Comparison of ENCODE assay signal across 21 cellular contexts in the genomic region with DNA sequence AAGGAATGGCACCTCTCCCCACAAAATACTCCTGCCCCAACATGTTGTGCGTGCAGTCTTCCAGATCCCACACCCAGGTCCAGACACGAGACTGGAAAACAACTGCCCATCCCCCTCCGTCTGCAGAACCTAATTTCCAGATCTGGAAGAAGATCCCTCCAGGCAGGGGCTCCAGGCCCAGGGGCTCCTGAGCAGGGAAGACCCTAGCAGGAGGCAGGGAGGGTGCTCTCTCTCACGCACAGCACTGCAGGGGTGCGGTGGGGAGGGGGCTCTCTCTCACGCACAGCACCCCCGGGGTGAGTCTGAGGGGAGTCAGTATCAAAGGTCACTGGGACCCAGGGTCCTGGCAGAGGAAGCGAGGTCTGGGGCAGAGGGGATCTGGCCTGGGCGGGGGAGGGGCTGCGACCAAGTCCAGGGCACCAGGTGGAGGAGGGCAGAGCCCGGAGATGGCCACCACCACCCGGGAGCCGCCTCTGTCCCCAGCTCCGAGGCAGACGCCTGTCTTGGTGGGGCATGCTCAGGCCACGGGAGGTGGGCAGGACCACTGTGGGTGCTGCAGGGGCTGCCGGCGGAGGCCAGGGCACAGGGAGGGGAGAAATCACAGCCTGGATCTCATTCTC. TPM values are rescaled to one million over a fixed set of nuclear protein-coding genes. Genes with fewer than 3 reads are reported as not detected.
DNase-seq lines count a peak whose midpoint lies in the region; ATAC-seq and TF ChIP-seq lines count a peak whose summit lies in the region.
"Had no signal": no experiment of that assay in that cellular context is flagged by ENCODE, and none has a peak within 500 bp of the region (broad histone marks: within the 10 kb centered on the region; RNA-seq: fewer than 3 reads in every experiment).

No MANE protein-coding gene starts in this region.

- dilution Hi-C loops in mammary epithelial cell (cut with HindIII; ENCODE audit: low sequenced_read_pairs), result loop anchor here (5.0 kb wide), 2 partner anchors 41 to 44 kb away; no protein-coding TSS in a partner anchor

- H3K9me3 ChIP-seq in Caco-2 (no peaks in the 10 kb centered on the region), mammary epithelial cell (replicated peaks; ENCODE audit: insufficient read depth, low read length) (no peaks in the 10 kb centered on the region), Peyer's patch (no peaks in the 10 kb centered on the region)

- H3K27me3 ChIP-seq in Caco-2 (replicated peaks; ENCODE audit: control insufficient read depth, insufficient read depth, low read length) (no peaks in the 10 kb centered on the region), HL-60 (ENCODE audit: insufficient read depth, poor library complexity, severe bottlenecking) (no peaks in the 10 kb centered on the region), mammary epithelial cell (ENCODE audit: insufficient read depth, low read length) (no peaks in the 10 kb centered on the region), Peyer's patch (no peaks in the 10 kb centered on the region)
- H3K27me3 ChIP-seq: neural progenitor cell had no signal

- no peak for TF ChIP-seq POLR2A in Peyer's patch (IDR thresholded peaks at IDR 0.05)

- ATAC-seq in HG03565 (IDR thresholded peaks at IDR 0.05; ENCODE audit: unreplicated experiment) (no peak), HG03354 (IDR thresholded peaks at IDR 0.05; ENCODE audit: poor library complexity, severe bottlenecking, unreplicated experiment) (no peak)
- ATAC-seq: activated T-cell treated with anti-CD3 and anti-CD28 coated beads, Interleukin-2, amount 50 U/mL, for 72 hours had no signal

- DNase-seq in Caco-2 (no peak), HL-60 (ENCODE audit: low read depth in 1 of 2, low spot score in 1 of 2) (no peak), mammary epithelial cell (no peak), islet precursor cell (peak; percentile 59), D341Med (ENCODE audit: low spot score) (no peak), Peyer's patch (no peak)
- DNase-seq: activated CD4-positive, CD25-positive, alpha-beta regulatory T cell; activated T-cell treated with anti-CD3 and anti-CD28 coated beads, Interleukin-2, amount 50 U/mL, for 72 hours; CD4-positive, alpha-beta memory T cell; DMS79; HFFc6; Kasumi-1; NCI-H1417; SHP77 had no signal

- no peaks in the 10 kb centered on the region for H3K27me3 Mint-ChIP-seq in Caco-2 (ENCODE audit: insufficient read depth, unreplicated experiment)

- BruUV-seq in Caco-2 (replicated peaks; lab: Mats Ljungman, UMichigan), result no TSS peak
- no TSS peak for BruUV-seq in mammary epithelial cell (replicated peaks; lab: Mats Ljungman, UMichigan)

- H3K4me2 ChIP-seq in mammary epithelial cell (ENCODE audit: insufficient read depth, low read depth, low read length), result peak overlapping the region; percentile 83
- H3K4me2 ChIP-seq: neural progenitor cell had no signal

- peaks cover 23% of the 10 kb centered on the region for H3K4me1 ChIP-seq in Caco-2
- peaks cover 13% of the 10 kb centered on the region for H3K4me1 ChIP-seq in mammary epithelial cell (ENCODE audit: insufficient read depth, low read length)
- no peaks in the 10 kb centered on the region for H3K4me1 ChIP-seq in Peyer's patch
- H3K4me1 ChIP-seq: neural progenitor cell had no signal

- peak overlapping the region; percentile 92 for H2AFZ ChIP-seq in mammary epithelial cell (ENCODE audit: low read depth, low read length)
- H2AFZ ChIP-seq: neural progenitor cell had no signal

- CTCF ChIA-PET in Caco-2 (lab: Charles Lee), result interaction anchor here (1.4 kb wide), 1 partner anchor 23 kb away, joined by 4 read pairs; no protein-coding TSS in a partner anchor
- CTCF ChIA-PET in mammary epithelial cell (lab: Charles Lee; ENCODE audit: low non-redundant PET), result no interaction called here

- H3K9ac ChIP-seq in mammary epithelial cell (ENCODE audit: insufficient read depth, low read length), result no peak overlapping the region
- H3K9ac ChIP-seq: neural progenitor cell had no signal

- intact Hi-C loops in Caco-2 (cut with micrococcal nuclease; ENCODE audit: unreplicated experiment) (no loop called here), mammary epithelial cell (cut with micrococcal nuclease) (no loop called here)

- TF ChIP-seq CTCF in Caco-2 (IDR thresholded peaks at IDR 0.05; ENCODE audit: insufficient read depth in 1 of 2, low read depth in 1 of 2, low read length in 1 of 2, severe bottlenecking in 1 of 2, unreplicated experiment in 1 of 2), result no peak
- TF ChIP-seq CTCF in HL-60 (IDR thresholded peaks at IDR 0.05; ENCODE audit: insufficient read depth, low read length), result no peak
- TF ChIP-seq CTCF in mammary epithelial cell (conservative IDR thresholded peaks at IDR 0.05 in 1 of 2, IDR thresholded peaks at IDR 0.05 in 1 of 2; ENCODE audit: extremely low read depth in 1 of 2, insufficient read depth in 1 of 2, low read depth in 1 of 2, low read length in 2 of 2), result no peak
- no peak for TF ChIP-seq CTCF in Peyer's patch (IDR thresholded peaks at IDR 0.05)

- H3K27ac ChIP-seq in HL-60 (replicated peaks) (no peak overlapping the region), mammary epithelial cell (ENCODE audit: insufficient read depth, low read depth, low read length) (no peak overlapping the region), Peyer's patch (no peak overlapping the region)
- H3K27ac ChIP-seq: neural progenitor cell had no signal

- peak overlapping the region; percentile 82 for H3K27ac Mint-ChIP-seq in Caco-2 (ENCODE audit: unreplicated experiment)
- H3K27ac Mint-ChIP-seq: activated naive CD8-positive, alpha-beta T cell; activated T-cell treated with anti-CD3 and anti-CD28 coated beads, Interleukin-2, amount 50 U/mL, for 72 hours; CD4-positive, alpha-beta memory T cell; HFFc6 had no signal

- POLR2A ChIA-PET in Caco-2 (lab: Charles Lee), result no interaction called here

- H3K9me3 Mint-ChIP-seq in Caco-2 (ENCODE audit: unreplicated experiment), result peaks cover 13% of the 10 kb centered on the region

- WGBS in mammary epithelial cell (ENCODE audit: low coverage, missing lambda C conversion rate), result 17% methylated on average over 5 of the region's 18 CpGs

- in situ Hi-C loops in mammary epithelial cell (cut with MboI; ENCODE audit: low sequenced_read_pairs in 2 of 2), result no loop called here

- H3K4me1 Mint-ChIP-seq in Caco-2 (ENCODE audit: low read depth, unreplicated experiment), result peaks cover 9% of the 10 kb centered on the region

- H3K36me3 ChIP-seq in Caco-2 (ENCODE audit: control insufficient read depth, insufficient read depth, low read length) (no peaks in the 10 kb centered on the region), mammary epithelial cell (ENCODE audit: insufficient read depth, low read length) (no peaks in the 10 kb centered on the region), Peyer's patch (no peaks in the 10 kb centered on the region)
- H3K36me3 ChIP-seq: neural progenitor cell had no signal

- H3K4me3 Mint-ChIP-seq in Caco-2 (ENCODE audit: unreplicated experiment), result peak overlapping the region; percentile 75
- H3K4me3 Mint-ChIP-seq: activated naive CD8-positive, alpha-beta T cell; activated T-cell treated with anti-CD3 and anti-CD28 coated beads, Interleukin-2, amount 50 U/mL, for 72 hours; HFFc6 had no signal

- H4K20me1 ChIP-seq in mammary epithelial cell (ENCODE audit: insufficient read depth, low read length), result no peaks in the 10 kb centered on the region

- H3K4me3 ChIP-seq in Caco-2 (ENCODE audit: low read depth, low read length) (peak overlapping the region; percentile 23), HL-60 (replicated peaks; ENCODE audit: insufficient read depth, low read length) (peak overlapping the region; percentile 40), mammary epithelial cell (replicated peaks in 1 of 3; ENCODE audit: insufficient read depth in 1 of 3, low read depth in 2 of 3, low read length in 3 of 3) (peak overlapping the region in 2 of 3 experiments; percentile 21 to 25), Peyer's patch (no peak overlapping the region)
- H3K4me3 ChIP-seq: neural progenitor cell had no signal

- no peaks in the 10 kb centered on the region for H3K79me2 ChIP-seq in mammary epithelial cell (ENCODE audit: insufficient read depth, low read length)

- H3K36me3 Mint-ChIP-seq in Caco-2 (ENCODE audit: insufficient read depth, unreplicated experiment), result no peaks in the 10 kb centered on the region
- H3K36me3 Mint-ChIP-seq: activated naive CD8-positive, alpha-beta T cell; CD4-positive, alpha-beta memory T cell; neural progenitor cell had no signal

RNA-seq across cellular contexts. Expression of a gene that starts 1.7 kb away (rescaled TPM):
- total RNA-seq in Caco-2 (2022) (0.14 TPM in 1 of 2 replicates, not detected in the other), mammary epithelial cell (under 1 TPM in 1 of 2 donors, not detected in 1; 0.50 TPM), Peyer's patch (not detected)
- polyA plus RNA-seq in mammary epithelial cell, result 0.02 TPM
- polyA minus RNA-seq in mammary epithelial cell, result not detected
- total RNA-seq: CD4-positive, alpha-beta memory T cell; HFFc6 had no signal

RNA-seq across cellular contexts. Expression of a gene that starts 6.2 kb away (rescaled TPM):
- total RNA-seq in Caco-2 (2022), result 0.30 TPM in 1 of 2 replicates, not detected in the other
- under 1 TPM in 1 of 2 donors, not detected in 1; 0.33 TPM for total RNA-seq in mammary epithelial cell
- polyA plus RNA-seq in mammary epithelial cell, result not detected
- not detected for polyA minus RNA-seq in mammary epithelial cell
- total RNA-seq in Peyer's patch, result under 1 TPM in 1 of 4 donors, not detected in 3; 0.67 TPM
- total RNA-seq: CD4-positive, alpha-beta memory T cell; mononuclear cell; T-helper 2 cell treated with Interferon-gamma antibody and Interleukin-4, amounts not matched to agents 100 ng/mL and 5 ng/mL, for 36 hours had no signal
- polyA plus RNA-seq: CD4-positive, alpha-beta memory T cell had no signal

RNA-seq across cellular contexts. Expression of a gene that starts 25.5 kb away (rescaled TPM):
- not detected in 2 replicates for total RNA-seq in Caco-2 (2022)
- total RNA-seq in mammary epithelial cell, result not detected
- not detected for polyA plus RNA-seq in mammary epithelial cell
- polyA minus RNA-seq in mammary epithelial cell, result not detected
- not detected for total RNA-seq in Peyer's patch
- total RNA-seq: activated T-cell treated with anti-CD3 and anti-CD28 coated beads, Interleukin-2, amount 50 U/mL, for 72 hours; CD4-positive, alpha-beta memory T cell; frontal cortex; HFFc6; mononuclear cell; T-helper 2 cell treated with Interferon-gamma antibody and Interleukin-4, amounts not matched to agents 100 ng/mL and 5 ng/mL, for 36 hours had no signal
- polyA plus RNA-seq: CD4-positive, alpha-beta memory T cell had no signal

Comparison
In these comparisons a context has a peak if more than half of its experiments do, and no peak if none do; other contexts are left out.
1. H3K4me3 ChIP-seq: peak in Caco-2 (single experiment), HL-60 (single experiment) and mammary epithelial cell (2 of 3); none in Peyer's patch (0 of 4).